ENCODE assay signal across 9 cellular contexts in the genomic region with DNA sequence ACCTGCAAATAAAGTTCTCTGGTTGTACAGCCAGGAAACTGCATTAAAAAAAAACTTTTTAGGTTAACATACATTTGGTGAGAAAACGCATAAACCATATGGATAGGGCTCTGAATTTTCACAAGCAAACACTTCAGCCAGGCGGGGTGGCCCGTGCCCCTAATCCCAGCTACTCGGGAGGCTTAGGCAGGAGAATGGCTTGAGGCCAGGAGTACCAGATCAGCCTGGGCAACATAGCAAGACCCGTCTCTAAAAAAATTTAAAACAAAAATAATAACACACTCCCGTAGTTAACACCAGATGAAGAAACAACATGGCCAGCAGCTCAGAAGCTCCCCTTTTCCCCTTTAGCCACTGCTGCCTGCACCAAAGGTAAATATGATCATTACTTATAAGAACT. TPM values are rescaled to one million over a fixed set of nuclear protein-coding genes. Genes with fewer than 3 reads are reported as not detected.
DNase-seq lines count a peak whose midpoint lies in the region; ATAC-seq and TF ChIP-seq lines count a peak whose summit lies in the region.
"Had no signal": no experiment of that assay in that cellular context is flagged by ENCODE, and none has a peak within 500 bp of the region (broad histone marks: within the 10 kb centered on the region; RNA-seq: fewer than 3 reads in every experiment).

No MANE protein-coding gene starts in this region.

- H3K9me3 ChIP-seq in CD4-positive, alpha-beta T cell (ENCODE audit: control insufficient read depth, low read length), result no peaks in the 10 kb centered on the region
- H3K9me3 ChIP-seq in endocrine pancreas (ENCODE audit: control insufficient read depth, low read length) (no peaks in the 10 kb centered on the region), osteoblast (ENCODE audit: low read depth, low read length) (no peaks in the 10 kb centered on the region)

- TF ChIP-seq POLR2A in NB4 (IDR thresholded peaks at IDR 0.05; ENCODE audit: extremely low read depth, insufficient read length), result no peak

- no peaks in the 10 kb centered on the region for H3K27me3 ChIP-seq in CD4-positive, alpha-beta T cell (ENCODE audit: control insufficient read depth, insufficient read depth, low read length)
- H3K27me3 ChIP-seq in endocrine pancreas (ENCODE audit: control insufficient read depth, insufficient read depth, low read length) (no peaks in the 10 kb centered on the region), osteoblast (ENCODE audit: insufficient read depth, low read length) (no peaks in the 10 kb centered on the region)

- H2AFZ ChIP-seq in osteoblast (ENCODE audit: low read length), result peak overlapping the region; percentile 96

- peaks cover 30% of the 10 kb centered on the region for H3K36me3 Mint-ChIP-seq in CD4-positive, alpha-beta T cell (ENCODE audit: low read depth)

- H3K9me3 Mint-ChIP-seq in CD4-positive, alpha-beta T cell, result no peaks in the 10 kb centered on the region

- peaks cover 18% of the 10 kb centered on the region for H3K79me2 ChIP-seq in osteoblast (ENCODE audit: insufficient read depth, low read length)

- POLR2A ChIA-PET in CD4-positive, alpha-beta T cell (lab: Charles Lee), result interaction anchor here (0.8 to 3.3 kb wide), 9 partner anchors 10 to 1508 kb away, joined by 3 to 17 read pairs (median 5); a partner anchor contains a TSS

- H3K9ac ChIP-seq in endocrine pancreas (ENCODE audit: control insufficient read depth, insufficient read depth, low read length), result no peak overlapping the region

- H3K4me3 Mint-ChIP-seq in CD4-positive, alpha-beta T cell, result peak overlapping the region; percentile 52

- H3K36me3 ChIP-seq in endocrine pancreas (ENCODE audit: control insufficient read depth, insufficient read depth, low read length), result no peaks in the 10 kb centered on the region
- peaks cover 11% of the 10 kb centered on the region for H3K36me3 ChIP-seq in osteoblast (ENCODE audit: insufficient read depth, low read length)

- TF ChIP-seq CTCF in CD4-positive, alpha-beta T cell (IDR thresholded peaks at IDR 0.05), result no peak
- TF ChIP-seq CTCF in NB4 (IDR thresholded peaks at IDR 0.05; ENCODE audit: low read depth, low read length) (no peak), osteoblast (IDR thresholded peaks at IDR 0.05; ENCODE audit: extremely low read depth, low read depth, low read length) (no peak)

- H3K4me2 ChIP-seq in osteoblast (ENCODE audit: insufficient read depth, low read length), result peak overlapping the region; percentile 97

- H3K4me3 ChIP-seq in NB4 (ENCODE audit: low read depth, low read length) (peak overlapping the region; percentile 79), endocrine pancreas (ENCODE audit: control insufficient read depth, insufficient read depth, low read length) (peak overlapping the region; percentile 67), osteoblast (ENCODE audit: insufficient read depth, low read length) (peak overlapping the region; percentile 83)

- peaks cover 19% of the 10 kb centered on the region for H3K4me1 ChIP-seq in endocrine pancreas (ENCODE audit: control insufficient read depth, insufficient read depth, low read length)
- peaks cover 22% of the 10 kb centered on the region for H3K4me1 ChIP-seq in osteoblast (ENCODE audit: insufficient read depth, low read length)

- peaks cover 14% of the 10 kb centered on the region for H4K20me1 ChIP-seq in osteoblast (ENCODE audit: insufficient read depth, low read length)

- no peak for ATAC-seq in CD4-positive, alpha-beta T cell (ENCODE audit: poor library complexity)

- DNase-seq in CD4-positive, alpha-beta T cell, result no peak
- no peak for DNase-seq in NB4 (ENCODE audit: low read depth)
- DNase-seq in osteoblast (ENCODE audit: insufficient read length, low spot score, missing footprints), result no peak
- DNase-seq in SW 1271 (lab: John Stamatoyannopoulos, UW), result no peak
- DNase-seq in DMS153 treated with DMSO at 0.1 percent for 48 hours (lab: John Stamatoyannopoulos, UW; ENCODE audit: unreplicated experiment), result no peak
- DNase-seq in stimulated activated naive CD4-positive, alpha-beta T cell (lab: John Stamatoyannopoulos, UW), result no peak
- no peak for DNase-seq in NCI-H774 (lab: John Stamatoyannopoulos, UW)
- DNase-seq: effector memory CD4-positive, alpha-beta T cell had no signal

- H3K27me3 Mint-ChIP-seq in CD4-positive, alpha-beta T cell, result no peaks in the 10 kb centered on the region

- CTCF ChIA-PET in CD4-positive, alpha-beta T cell (lab: Charles Lee), result interaction anchor here (1.2 to 1.4 kb wide), 2 partner anchors 11 to 137 kb away, joined by 3 to 4 read pairs; no protein-coding TSS in a partner anchor

- intact Hi-C loops in CD4-positive, alpha-beta T cell (cut with DNase I, micrococcal nuclease), result loop anchor here (1.0 to 10.0 kb wide), 8 partner anchors 71 to 1511 kb away; a partner anchor contains a TSS

- peaks cover 51% of the 10 kb centered on the region for H3K4me1 Mint-ChIP-seq in CD4-positive, alpha-beta T cell (ENCODE audit: low read depth)

- peak overlapping the region; percentile 91 for H3K27ac Mint-ChIP-seq in CD4-positive, alpha-beta T cell

- H3K27ac ChIP-seq in CD4-positive, alpha-beta T cell (ENCODE audit: low read depth, low read length), result no peak overlapping the region
- peak overlapping the region; percentile 72 for H3K27ac ChIP-seq in osteoblast (ENCODE audit: low read depth, low read length)

RNA-seq across cellular contexts. Expression of a gene that starts 3.2 kb away (rescaled TPM):
- total RNA-seq in CD4-positive, alpha-beta T cell, result 1,000 to 10,000 TPM; 3,546 to 3,721 TPM
- 219 and 236 TPM in 2 replicates for total RNA-seq in osteoblast

RNA-seq across cellular contexts. Expression of a gene that starts 23.0 kb away (rescaled TPM):
- 1 to 10 TPM; 2.6 to 2.9 TPM for total RNA-seq in CD4-positive, alpha-beta T cell
- total RNA-seq in osteoblast, result 6.5 and 8.5 TPM in 2 replicates

RNA-seq across cellular contexts. Expression of a gene that starts 51.9 kb away (rescaled TPM):
- total RNA-seq in CD4-positive, alpha-beta T cell, result 1 to 10 TPM in 1 of 2 experiments, under 1 TPM in 1; 0.82 to 1.0 TPM
- 0.88 and 1.1 TPM in 2 replicates for total RNA-seq in osteoblast

Comparison
In these comparisons a context has a peak if more than half of its experiments do, and no peak if none do; other contexts are left out.
1. RNA of a gene that starts 3.2 kb away (total RNA-seq): 3,546 to 3,721 TPM in CD4-positive, alpha-beta T cell; 219 to 236 TPM in osteoblast; every median in the first group is over 10 times any median in the second.
2. Peak in every context shown above with its lines, with median percentiles within 50 percentile points of each other: H3K4me3 ChIP-seq.